ENCODE assay signal across 9 cellular contexts in genomic region chr6:41778895-41779294, GRCh38. TPM values are rescaled to one million over a fixed set of nuclear protein-coding genes. Genes with fewer than 3 reads are reported as not detected.
A peak's percentile ranks its signal among the peaks of the same experiment; 100 is the strongest.
DNase-seq lines count a peak whose midpoint lies in the region; ATAC-seq and TF ChIP-seq lines count a peak whose summit lies in the region.
"Had no signal": no experiment of that assay in that cellular context is flagged by ENCODE, and none has a peak within 500 bp of the region (broad histone marks: within the 10 kb centered on the region; RNA-seq: fewer than 3 reads in every experiment).

No MANE protein-coding gene starts in this region.

- no CpG with 5 or more reads among the region's 6 CpGs for WGBS in neuronal stem cell (ENCODE audit: extremely low coverage in 2 of 2, insufficient read length in 2 of 2, insufficient replicate concordance in 1 of 2), 2 donors

- no peak overlapping the region for H3K27ac ChIP-seq in CD4-positive, alpha-beta T cell (ENCODE audit: low read depth, low read length)
- no peak overlapping the region for H3K27ac ChIP-seq in neuronal stem cell (replicated peaks; ENCODE audit: low read length)

- H3K4me2 ChIP-seq in neuronal stem cell (ENCODE audit: insufficient read depth, low read length, poor library complexity, severe bottlenecking) = peak overlapping the region; percentile 52

- no peaks in the 10 kb centered on the region for H3K9me3 Mint-ChIP-seq in CD4-positive, alpha-beta T cell

- H3K4ac ChIP-seq in neuronal stem cell (ENCODE audit: low read length) = no peak overlapping the region

- H3K4me1 Mint-ChIP-seq in CD4-positive, alpha-beta T cell (ENCODE audit: low read depth) = peaks cover 25% of the 10 kb centered on the region

- H3K27me3 Mint-ChIP-seq in CD4-positive, alpha-beta T cell = peaks cover 11% of the 10 kb centered on the region

- H3K4me3 ChIP-seq in NT2/D1 (ENCODE audit: insufficient read length, low read depth) (peak overlapping the region; percentile 52), endocrine pancreas (ENCODE audit: control insufficient read depth, insufficient read depth, low read length) (peak overlapping the region; percentile 44), neuronal stem cell (ENCODE audit: low read length in 2 of 2) (peak overlapping the region; percentile 58 to 87)

- TF ChIP-seq CTCF in CD4-positive, alpha-beta T cell (IDR thresholded peaks at IDR 0.05) = no peak

- peaks cover 22% of the 10 kb centered on the region for H3K36me3 ChIP-seq in NT2/D1 (ENCODE audit: insufficient read depth, insufficient read length, low read length)
- H3K36me3 ChIP-seq in endocrine pancreas (ENCODE audit: control insufficient read depth, insufficient read depth, low read length) = no peaks in the 10 kb centered on the region
- peaks cover 23 to 29% of the 10 kb centered on the region in 2 donors for H3K36me3 ChIP-seq in neuronal stem cell (replicated peaks in 1 of 2; ENCODE audit: control insufficient read depth in 2 of 2, insufficient read depth in 2 of 2, low read length in 2 of 2)

- H3K36me3 Mint-ChIP-seq in CD4-positive, alpha-beta T cell (ENCODE audit: low read depth) = peaks cover 25% of the 10 kb centered on the region

- H3K79me1 ChIP-seq in neuronal stem cell (ENCODE audit: low read depth, low read length) = no peaks in the 10 kb centered on the region

- H3K4me3 Mint-ChIP-seq in CD4-positive, alpha-beta T cell = peak overlapping the region; percentile 91

- no peaks in the 10 kb centered on the region for H3K4me1 ChIP-seq in NT2/D1 (ENCODE audit: insufficient read depth, insufficient read length)
- no peaks in the 10 kb centered on the region for H3K4me1 ChIP-seq in endocrine pancreas (ENCODE audit: control insufficient read depth, insufficient read depth, low read length)
- peaks cover 6 to 12% of the 10 kb centered on the region in 2 donors for H3K4me1 ChIP-seq in neuronal stem cell (ENCODE audit: control insufficient read depth in 2 of 2, insufficient read depth in 1 of 2, low read depth in 1 of 2, low read length in 2 of 2)

- peak overlapping the region; percentile 51 for H3K27ac Mint-ChIP-seq in CD4-positive, alpha-beta T cell

- H2BK15ac ChIP-seq in neuronal stem cell (ENCODE audit: low read length) = no peak overlapping the region

- no peak overlapping the region for H2BK12ac ChIP-seq in neuronal stem cell (ENCODE audit: low read length)

- H3K9ac ChIP-seq in NT2/D1 (ENCODE audit: insufficient read length, low read depth) = peak overlapping the region; percentile 77
- peak overlapping the region; percentile 47 for H3K9ac ChIP-seq in endocrine pancreas (ENCODE audit: control insufficient read depth, insufficient read depth, low read length)
- no peak overlapping the region for H3K9ac ChIP-seq in neuronal stem cell (ENCODE audit: low read depth, low read length, poor library complexity)

- POLR2A ChIA-PET in CD4-positive, alpha-beta T cell (lab: Charles Lee) = no interaction called here

- H3K23ac ChIP-seq in neuronal stem cell (ENCODE audit: low read depth, low read length, poor library complexity) = peak overlapping the region; percentile 25

- H2AFZ ChIP-seq in neuronal stem cell (ENCODE audit: low read length) = peak overlapping the region; percentile 96

- CTCF ChIA-PET in CD4-positive, alpha-beta T cell (lab: Charles Lee) = interaction anchor here (1.6 kb wide), 1 partner anchor 8 kb away, joined by 12 read pairs; the partner anchor contains the start of gene TOMM6

- H2BK120ac ChIP-seq in neuronal stem cell (ENCODE audit: low read depth, low read length) = no peak overlapping the region

- peaks cover 8% of the 10 kb centered on the region for H3K27me3 ChIP-seq in CD4-positive, alpha-beta T cell (ENCODE audit: control insufficient read depth, insufficient read depth, low read length)
- H3K27me3 ChIP-seq in NT2/D1 (ENCODE audit: insufficient read depth, insufficient read length) (peaks cover 20% of the 10 kb centered on the region), endocrine pancreas (ENCODE audit: control insufficient read depth, insufficient read depth, low read length) (no peaks in the 10 kb centered on the region), neuronal stem cell (ENCODE audit: control insufficient read depth in 3 of 3, insufficient read depth in 3 of 3, low read depth in 1 of 3, low read length in 3 of 3) (no peaks in the 10 kb centered on the region)

- intact Hi-C loops in CD4-positive, alpha-beta T cell (cut with DNase I, micrococcal nuclease) = loop anchor here in 1 of 2 experiments (2.0 to 5.0 kb wide), 2 partner anchors 326 to 1908 kb away; partner anchors contain the start of gene MRPS18A

- no peak for ATAC-seq in CD4-positive, alpha-beta T cell (ENCODE audit: poor library complexity)
- ATAC-seq in GM21515 (IDR thresholded peaks at IDR 0.05; ENCODE audit: unreplicated experiment) = no peak
- ATAC-seq in HG03571 (IDR thresholded peaks at IDR 0.05; ENCODE audit: unreplicated experiment) = no peak

- H4K8ac ChIP-seq in neuronal stem cell (ENCODE audit: low read depth, low read length) = no peak overlapping the region

- no peak overlapping the region for H4K91ac ChIP-seq in neuronal stem cell (ENCODE audit: low read depth, low read length, poor library complexity)

- no peak overlapping the region for H2BK5ac ChIP-seq in neuronal stem cell (ENCODE audit: low read length)

- peak overlapping the region; percentile 60 for H3K14ac ChIP-seq in neuronal stem cell (ENCODE audit: low read length)

- DNase-seq in CD4-positive, alpha-beta T cell = no peak
- DNase-seq in NT2/D1 (ENCODE audit: low read depth, low spot score) (no peak), neuronal stem cell (ENCODE audit: low spot score) (no peak), cortex of kidney (lab: John Stamatoyannopoulos, UW) (no peak), NK-92 (lab: John Stamatoyannopoulos, UW; ENCODE audit: unreplicated experiment) (no peak)
- DNase-seq: NCI-H1694 had no signal

- H3K9me3 ChIP-seq in CD4-positive, alpha-beta T cell (ENCODE audit: control insufficient read depth, low read length) = no peaks in the 10 kb centered on the region
- H3K9me3 ChIP-seq in NT2/D1 (ENCODE audit: insufficient read depth, low read length) (no peaks in the 10 kb centered on the region), endocrine pancreas (ENCODE audit: control insufficient read depth, low read length) (no peaks in the 10 kb centered on the region), neuronal stem cell (replicated peaks in 1 of 2; ENCODE audit: control insufficient read depth in 2 of 2, insufficient read depth in 1 of 2, low read depth in 1 of 2, low read length in 2 of 2) (no peaks in the 10 kb centered on the region)

- no peak overlapping the region for H3K18ac ChIP-seq in neuronal stem cell (ENCODE audit: low read length)

- no peak overlapping the region for H2AK5ac ChIP-seq in neuronal stem cell (ENCODE audit: low read depth, low read length)

RNA-seq across cellular contexts. Expression of gene FRS3, which starts 0.8 kb away (rescaled TPM):
- total RNA-seq in CD4-positive, alpha-beta T cell = 1 to 10 TPM; 4.6 to 5.4 TPM
- polyA plus RNA-seq in neuronal stem cell (2013, experiment 1 of 2) = 8.3 TPM
- polyA plus RNA-seq in neuronal stem cell (2013, experiment 2 of 2) = 8.2 TPM

RNA-seq across cellular contexts. Expression of gene PRICKLE4, which starts 1.7 kb away (rescaled TPM):
- total RNA-seq in CD4-positive, alpha-beta T cell = not detected
- polyA plus RNA-seq in neuronal stem cell (2013, experiment 1 of 2) = 0.59 TPM
- 1.0 TPM for polyA plus RNA-seq in neuronal stem cell (2013, experiment 2 of 2)

RNA-seq across cellular contexts. Expression of gene TOMM6, which starts 8.6 kb away (rescaled TPM):
- total RNA-seq in CD4-positive, alpha-beta T cell = 10 to 100 TPM; 78.8 to 83.2 TPM
- 238 TPM for polyA plus RNA-seq in neuronal stem cell (2013, experiment 1 of 2)
- 259 TPM for polyA plus RNA-seq in neuronal stem cell (2013, experiment 2 of 2)

RNA-seq across cellular contexts. Expression of gene PGC, which starts 31.7 kb away (rescaled TPM):
- not detected for total RNA-seq in CD4-positive, alpha-beta T cell
- polyA plus RNA-seq in neuronal stem cell (2013, experiment 1 of 2) = 0.03 TPM
- 0.07 TPM for polyA plus RNA-seq in neuronal stem cell (2013, experiment 2 of 2)

RNA-seq across cellular contexts. Expression of gene TFEB, which starts 43.5 kb away (rescaled TPM):
- 10 to 100 TPM; 23.8 to 24.1 TPM for total RNA-seq in CD4-positive, alpha-beta T cell
- polyA plus RNA-seq in neuronal stem cell (2013, experiment 1 of 2) = 1.1 TPM
- polyA plus RNA-seq in neuronal stem cell (2013, experiment 2 of 2) = 1.1 TPM
